ENCODE assay signal across 13 cellular contexts in genomic region chr1:215583185-215583692, GRCh38. TPM values are rescaled to one million over a fixed set of nuclear protein-coding genes. Genes with fewer than 3 reads are reported as not detected.
DNase-seq lines count a peak whose midpoint lies in the region; ATAC-seq and TF ChIP-seq lines count a peak whose summit lies in the region.
"Had no signal": no experiment of that assay in that cellular context is flagged by ENCODE, and none has a peak within 500 bp of the region (broad histone marks: within the 10 kb centered on the region; RNA-seq: fewer than 3 reads in every experiment).

No MANE protein-coding gene starts in this region.

- H3K4me1 ChIP-seq in right lobe of liver = peaks cover 0 to 13% (median 3%) of the 10 kb centered on the region in 4 donors
- no peaks in the 10 kb centered on the region for H3K4me1 ChIP-seq in CD8-positive, alpha-beta T cell (ENCODE audit: insufficient read depth, low read length)
- H3K4me1 ChIP-seq: SJSA1 had no signal

- H3K27ac ChIP-seq in right lobe of liver = peak overlapping the region in 2 of 3 donors; percentile 25 to 34
- H3K27ac ChIP-seq in CD8-positive, alpha-beta T cell (ENCODE audit: low read depth, low read length) = no peak overlapping the region
- H3K27ac ChIP-seq: SJSA1 had no signal

- H3K9me3 ChIP-seq in right lobe of liver = no peaks in the 10 kb centered on the region
- H3K9me3 ChIP-seq in CD8-positive, alpha-beta T cell (ENCODE audit: low read length) = no peaks in the 10 kb centered on the region
- H3K9me3 ChIP-seq: SJSA1 had no signal

- H3K4me1 Mint-ChIP-seq in osteocyte (ENCODE audit: unreplicated experiment) = peaks cover 5% of the 10 kb centered on the region
- no peaks in the 10 kb centered on the region for H3K4me1 Mint-ChIP-seq in CD8-positive, alpha-beta T cell (ENCODE audit: low read depth)
- no peaks in the 10 kb centered on the region for H3K4me1 Mint-ChIP-seq in stimulated activated memory B cell treated with anti-CD40 and anti-IgM and Interleukin-4, amounts not matched to agents 10 μg/mL and 1 μg/mL and 100 μg/mL, for 72 hours
- H3K4me1 Mint-ChIP-seq: B cell, neural crest cell had no signal

- H3K27me3 Mint-ChIP-seq in osteocyte (ENCODE audit: unreplicated experiment) = no peaks in the 10 kb centered on the region
- no peaks in the 10 kb centered on the region for H3K27me3 Mint-ChIP-seq in CD8-positive, alpha-beta T cell (ENCODE audit: low read depth)
- H3K27me3 Mint-ChIP-seq in stimulated activated memory B cell treated with anti-CD40 and anti-IgM and Interleukin-4, amounts not matched to agents 10 μg/mL and 1 μg/mL and 100 μg/mL, for 72 hours = no peaks in the 10 kb centered on the region
- H3K27me3 Mint-ChIP-seq: B cell had no signal

- H3K36me3 ChIP-seq in right lobe of liver = peaks cover 0 to 36% (median 9%) of the 10 kb centered on the region in 4 donors
- no peaks in the 10 kb centered on the region for H3K36me3 ChIP-seq in CD8-positive, alpha-beta T cell (ENCODE audit: insufficient read depth, low read length)

- peak; percentile 61 for ATAC-seq in GM18861 (IDR thresholded peaks at IDR 0.05; ENCODE audit: unreplicated experiment)
- peak; percentile 53 for ATAC-seq in HG03439 (IDR thresholded peaks at IDR 0.05; ENCODE audit: unreplicated experiment)
- ATAC-seq in right lobe of liver = peak; percentile 76 to 97 (median 89)
- no peak for ATAC-seq in CD8-positive, alpha-beta T cell
- ATAC-seq in stimulated activated memory B cell treated with anti-CD40 and anti-IgM and Interleukin-4, amounts not matched to agents 10 μg/mL and 1 μg/mL and 100 μg/mL, for 72 hours = no peak

- H3K4me3 ChIP-seq in choroid plexus epithelial cell (ENCODE audit: low read depth, low read length) = peak overlapping the region; percentile 8
- no peak overlapping the region for H3K4me3 ChIP-seq in right lobe of liver
- no peak overlapping the region for H3K4me3 ChIP-seq in CD8-positive, alpha-beta T cell (ENCODE audit: low read depth, low read length)
- H3K4me3 ChIP-seq: SJSA1 had no signal

- H3K36me3 Mint-ChIP-seq in osteocyte (ENCODE audit: unreplicated experiment) = peaks cover 54% of the 10 kb centered on the region
- peaks cover 4% of the 10 kb centered on the region for H3K36me3 Mint-ChIP-seq in CD8-positive, alpha-beta T cell
- H3K36me3 Mint-ChIP-seq in stimulated activated memory B cell treated with anti-CD40 and anti-IgM and Interleukin-4, amounts not matched to agents 10 μg/mL and 1 μg/mL and 100 μg/mL, for 72 hours = peaks cover 18% of the 10 kb centered on the region

- CTCF ChIA-PET in CD8-positive, alpha-beta T cell (lab: Charles Lee) = no interaction called here

- 19% methylated on average over 5 of the region's 5 CpGs for WGBS in right lobe of liver (ENCODE audit: insufficient coverage, low coverage, low lambda C conversion rate, missing lambda C conversion rate)

- TF ChIP-seq CTCF in choroid plexus epithelial cell (conservative IDR thresholded peaks at IDR 0.05; ENCODE audit: low read depth, low read length) (no peak), right lobe of liver (IDR thresholded peaks at IDR 0.05) (no peak), osteocyte (IDR thresholded peaks at IDR 0.05) (no peak)
- no peak for TF ChIP-seq CTCF in CD8-positive, alpha-beta T cell (IDR thresholded peaks at IDR 0.05)

- intact Hi-C loops in right lobe of liver (cut with DNase I) = no loop called here
- intact Hi-C loops in CD8-positive, alpha-beta T cell (cut with DNase I, micrococcal nuclease) = no loop called here

- no peaks in the 10 kb centered on the region for H3K27me3 ChIP-seq in right lobe of liver
- H3K27me3 ChIP-seq in CD8-positive, alpha-beta T cell (ENCODE audit: insufficient read depth, low read length) = no peaks in the 10 kb centered on the region
- H3K27me3 ChIP-seq: SJSA1 had no signal

- H3K9me3 Mint-ChIP-seq in osteocyte (ENCODE audit: unreplicated experiment) = peaks cover 8% of the 10 kb centered on the region
- H3K9me3 Mint-ChIP-seq in CD8-positive, alpha-beta T cell = peaks cover 2% of the 10 kb centered on the region
- no peaks in the 10 kb centered on the region for H3K9me3 Mint-ChIP-seq in stimulated activated memory B cell treated with anti-CD40 and anti-IgM and Interleukin-4, amounts not matched to agents 10 μg/mL and 1 μg/mL and 100 μg/mL, for 72 hours
- H3K9me3 Mint-ChIP-seq: activated T-helper 1 cell treated with anti-CD3 and anti-CD28 coated beads, Interleukin-12 subunit alpha, Interleukin-12 subunit beta, Interleukin-2, Interleukin-4 antibody, amounts not matched to agents 30 ng/mL and 10 ng/mL and 1 ng/mL, durations not matched to agents 14 hours and 24 hours and 36 hours had no signal

- no peak overlapping the region for H3K4me3 Mint-ChIP-seq in osteocyte (ENCODE audit: unreplicated experiment)
- H3K4me3 Mint-ChIP-seq in CD8-positive, alpha-beta T cell = no peak overlapping the region
- no peak overlapping the region for H3K4me3 Mint-ChIP-seq in stimulated activated memory B cell treated with anti-CD40 and anti-IgM and Interleukin-4, amounts not matched to agents 10 μg/mL and 1 μg/mL and 100 μg/mL, for 72 hours
- H3K4me3 Mint-ChIP-seq: activated T-helper 1 cell treated with anti-CD3 and anti-CD28 coated beads, Interleukin-12 subunit alpha, Interleukin-12 subunit beta, Interleukin-2, Interleukin-4 antibody, amounts not matched to agents 30 ng/mL and 10 ng/mL and 1 ng/mL, durations not matched to agents 14 hours and 24 hours and 36 hours; B cell; neural crest cell had no signal

- H3K27ac Mint-ChIP-seq in osteocyte (ENCODE audit: unreplicated experiment) = no peak overlapping the region
- H3K27ac Mint-ChIP-seq in CD8-positive, alpha-beta T cell = no peak overlapping the region
- H3K27ac Mint-ChIP-seq in stimulated activated memory B cell treated with anti-CD40 and anti-IgM and Interleukin-4, amounts not matched to agents 10 μg/mL and 1 μg/mL and 100 μg/mL, for 72 hours = no peak overlapping the region
- H3K27ac Mint-ChIP-seq: activated T-helper 1 cell treated with anti-CD3 and anti-CD28 coated beads, Interleukin-12 subunit alpha, Interleukin-12 subunit beta, Interleukin-2, Interleukin-4 antibody, amounts not matched to agents 30 ng/mL and 10 ng/mL and 1 ng/mL, durations not matched to agents 14 hours and 24 hours and 36 hours; B cell had no signal

- POLR2A ChIA-PET in CD8-positive, alpha-beta T cell (lab: Charles Lee) = no interaction called here

- DNase-seq in choroid plexus epithelial cell (ENCODE audit: low read depth) = peak; percentile 42
- DNase-seq in right lobe of liver = no peak
- no peak for DNase-seq in osteocyte (ENCODE audit: extremely low spot score, unreplicated experiment)
- DNase-seq in HuH-7 (ENCODE audit: low spot score) = no peak
- DNase-seq in CD8-positive, alpha-beta T cell = no peak
- DNase-seq: activated CD4-positive, alpha-beta T cell treated with anti-CD3 and anti-CD28 coated beads for 1 hour had no signal

- TF ChIP-seq POLR2A in right lobe of liver (IDR thresholded peaks at IDR 0.05) = no peak

RNA-seq across cellular contexts. Expression of gene KCTD3, which starts 16.1 kb away (rescaled TPM):
- total RNA-seq in right lobe of liver (10 to 100 TPM; 33.0 to 43.5 (median 39.3) TPM), osteocyte (32.8 and 33.0 TPM in 2 replicates)
- under 1 TPM; 0.72 to 0.92 TPM for total RNA-seq in CD8-positive, alpha-beta T cell

Comparison
In these comparisons a context has a peak if more than half of its experiments do, and no peak if none do; other contexts are left out.
1. ATAC-seq: peak in GM18861 (single experiment), HG03439 (single experiment) and right lobe of liver (4 of 4); none in CD8-positive, alpha-beta T cell (single experiment) and stimulated activated memory B cell treated with anti-CD40 and anti-IgM and Interleukin-4, amounts not matched to agents 10 μg/mL and 1 μg/mL and 100 μg/mL, for 72 hours (single experiment).
2. RNA of gene KCTD3, which starts 16.1 kb away (total RNA-seq): 33.0 to 43.5 TPM in right lobe of liver and 32.8 to 33.0 TPM in osteocyte; 0.72 to 0.92 TPM in CD8-positive, alpha-beta T cell; every median in the first group is over 10 times any median in the second.